ENCODE assay signal across 8 cellular contexts in genomic region chr20:2093200-2093781, GRCh38. TPM values are rescaled to one million over a fixed set of nuclear protein-coding genes. Genes with fewer than 3 reads are reported as not detected.
DNase-seq lines count a peak whose midpoint lies in the region; ATAC-seq and TF ChIP-seq lines count a peak whose summit lies in the region.

No MANE protein-coding gene starts in this region.

- ATAC-seq in HG03139 (IDR thresholded peaks at IDR 0.05; ENCODE audit: unreplicated experiment) = no peak

- no peak overlapping the region for H3K9ac ChIP-seq in H9 (ENCODE audit: extremely low read depth, insufficient read length, low read length)

- H3K27me3 Mint-ChIP-seq in CD14-positive monocyte (ENCODE audit: low read depth in 3 of 3) = peaks cover 13 to 35% (median 15%) of the 10 kb centered on the region in 3 donors
- peaks cover 3% of the 10 kb centered on the region; the same call in 1 of the 2 replicates for H3K27me3 Mint-ChIP-seq in H9 (ENCODE audit: low read depth)
- H3K27me3 Mint-ChIP-seq in activated CD4-positive, alpha-beta T cell treated with anti-CD3 and anti-CD28 coated beads, Interleukin-2, amount 10 ng/mL, durations not matched to agents 24 days and 14 days = peaks cover 46% of the 10 kb centered on the region

- TF ChIP-seq CTCF in CD14-positive monocyte (IDR thresholded peaks at IDR 0.05) = peak; percentile 67
- peak; percentile 95; the same call in 2 of the 3 replicates for TF ChIP-seq CTCF in H9 (conservative IDR thresholded peaks at IDR 0.05)
- TF ChIP-seq CTCF in uterus (IDR thresholded peaks at IDR 0.05) = no peak
- no peak for TF ChIP-seq CTCF in vagina (IDR thresholded peaks at IDR 0.05)

- no peaks in the 10 kb centered on the region for H3K23me2 ChIP-seq in H9 (ENCODE audit: insufficient read length, low read depth, low read length, poor library complexity, severe bottlenecking)

- no peak overlapping the region for H2BK20ac ChIP-seq in H9 (ENCODE audit: low read depth, low read length, poor library complexity, severe bottlenecking)

- H3K4me3 Mint-ChIP-seq in CD14-positive monocyte (peak overlapping the region in 1 of 2 donors; percentile 11), H9 (no peak overlapping the region)
- no peak overlapping the region for H3K4me3 Mint-ChIP-seq in activated CD4-positive, alpha-beta T cell treated with anti-CD3 and anti-CD28 coated beads, Interleukin-2, amount 10 ng/mL, durations not matched to agents 24 days and 14 days

- H3K9me3 Mint-ChIP-seq in CD14-positive monocyte = peaks cover 0 to 2% (median 0%) of the 10 kb centered on the region in 7 donors
- H3K9me3 Mint-ChIP-seq in H9 = peaks cover 0 to 4% of the 10 kb centered on the region in 2 experiments; a peak in 2 of 5 replicates
- H3K9me3 Mint-ChIP-seq in activated CD4-positive, alpha-beta T cell treated with anti-CD3 and anti-CD28 coated beads, Interleukin-2, amount 10 ng/mL, durations not matched to agents 24 days and 14 days = no peaks in the 10 kb centered on the region

- no peak overlapping the region for H2BK12ac ChIP-seq in H9 (ENCODE audit: insufficient read length, low read depth, low read length)

- no peaks in the 10 kb centered on the region for H3K79me2 ChIP-seq in H9 (ENCODE audit: insufficient read depth, low read length)

- H3K79me1 ChIP-seq in H9 (ENCODE audit: insufficient read depth, low read depth, low read length, poor library complexity, severe bottlenecking) = no peaks in the 10 kb centered on the region

- no peak overlapping the region for H2AFZ ChIP-seq in H9 (ENCODE audit: low read length)

- no peak overlapping the region for H3K23ac ChIP-seq in H9 (ENCODE audit: insufficient read length, low read depth, low read length)

- H3K56ac ChIP-seq in H9 (ENCODE audit: insufficient read length, low read depth, low read length) = no peak overlapping the region

- no peaks in the 10 kb centered on the region for H3K27me3 ChIP-seq in H9 (ENCODE audit: insufficient read depth, low read length)
- peaks cover 0 to 8% of the 10 kb centered on the region in 2 donors for H3K27me3 ChIP-seq in uterus
- H3K27me3 ChIP-seq in vagina = no peaks in the 10 kb centered on the region

- H2BK5ac ChIP-seq in H9 (ENCODE audit: insufficient read length, low read length) = no peak overlapping the region

- no peak overlapping the region for H3K14ac ChIP-seq in H9 (ENCODE audit: insufficient read depth, low read length)

- TF ChIP-seq POLR2A in uterus (IDR thresholded peaks at IDR 0.05) = no peak
- no peak for TF ChIP-seq POLR2A in vagina (IDR thresholded peaks at IDR 0.05)

- no CpG with 5 or more reads among the region's 4 CpGs for WGBS in H9 (ENCODE audit: extremely low coverage, insufficient read length, low lambda C conversion rate)

- DNase-seq in CD14-positive monocyte (ENCODE audit: low spot score) (no peak), H9 (peak; percentile 59), kidney tubule cell (ENCODE audit: low spot score) (peak; percentile 41), uterus (no peak), GM19238 (ENCODE audit: insufficient read length, low spot score) (no peak), vagina (ENCODE audit: extremely low spot score in 2 of 2) (no peak)
- peak; percentile 75 for DNase-seq in activated CD4-positive, alpha-beta T cell treated with anti-CD3 and anti-CD28 coated beads, Interleukin-2, amount 10 ng/mL, durations not matched to agents 24 days and 14 days

- H3K27ac Mint-ChIP-seq in CD14-positive monocyte (no peak overlapping the region), H9 (no peak overlapping the region)
- H3K27ac Mint-ChIP-seq in activated CD4-positive, alpha-beta T cell treated with anti-CD3 and anti-CD28 coated beads, Interleukin-2, amount 10 ng/mL, durations not matched to agents 24 days and 14 days = no peak overlapping the region

- no peaks in the 10 kb centered on the region for H4K20me1 ChIP-seq in H9 (ENCODE audit: control insufficient read depth, insufficient read depth, insufficient read length)

- H2BK15ac ChIP-seq in H9 (ENCODE audit: low read depth, low read length) = no peak overlapping the region

- intact Hi-C loops in CD14-positive monocyte (cut with micrococcal nuclease) = no loop called here
- intact Hi-C loops in activated CD4-positive, alpha-beta T cell treated with anti-CD3 and anti-CD28 coated beads, Interleukin-2, amount 10 ng/mL, durations not matched to agents 24 days and 14 days (cut with micrococcal nuclease) = loop anchor here (1.0 kb wide), 1 partner anchor 87 kb away; no protein-coding TSS in a partner anchor
- intact Hi-C loops in uterus (cut with DNase I; ENCODE audit: low total_unique reads) = loop anchor here (10.0 kb wide), 1 partner anchor 82 kb away; no protein-coding TSS in a partner anchor
- intact Hi-C loops in vagina (cut with DNase I) = no loop called here

- H2BK120ac ChIP-seq in H9 (ENCODE audit: low read depth, low read length, poor library complexity, severe bottlenecking) = no peak overlapping the region

- H4K8ac ChIP-seq in H9 (replicated peaks; ENCODE audit: insufficient read length, low read depth, low read length) = no peak overlapping the region

- H4K91ac ChIP-seq in H9 (ENCODE audit: insufficient read length, low read depth, low read length) = no peak overlapping the region

- H4K5ac ChIP-seq in H9 (ENCODE audit: insufficient read length, low read depth, low read length) = no peak overlapping the region

- H3K4me1 ChIP-seq in H9 (ENCODE audit: insufficient read depth, low read length) (peaks cover 3% of the 10 kb centered on the region; the same call in 1 of the 2 replicates), uterus (no peaks in the 10 kb centered on the region), vagina (no peaks in the 10 kb centered on the region)

- H3K4me2 ChIP-seq in H9 (ENCODE audit: insufficient read depth, insufficient read length, low read length) = no peak overlapping the region

- H3K4me3 ChIP-seq in uterus = no peak overlapping the region
- H3K4me3 ChIP-seq in vagina = no peak overlapping the region

- no peaks in the 10 kb centered on the region for H3K9me3 ChIP-seq in H9 (ENCODE audit: control insufficient read depth, low read depth, low read length)
- H3K9me3 ChIP-seq in uterus = no peaks in the 10 kb centered on the region
- H3K9me3 ChIP-seq in vagina = no peaks in the 10 kb centered on the region

- no peak overlapping the region for H3K4ac ChIP-seq in H9 (ENCODE audit: low read depth, low read length)

- H2AK5ac ChIP-seq in H9 (ENCODE audit: insufficient read length, low read length) = no peak overlapping the region

- H3K36me3 ChIP-seq in uterus = no peaks in the 10 kb centered on the region
- H3K36me3 ChIP-seq in vagina = no peaks in the 10 kb centered on the region

- H3K36me3 Mint-ChIP-seq in CD14-positive monocyte (no peaks in the 10 kb centered on the region), H9 (ENCODE audit: insufficient read depth in 1 of 3, low read depth in 3 of 3) (no peaks in the 10 kb centered on the region; a peak in 1 of 7 replicates)
- no peaks in the 10 kb centered on the region for H3K36me3 Mint-ChIP-seq in activated CD4-positive, alpha-beta T cell treated with anti-CD3 and anti-CD28 coated beads, Interleukin-2, amount 10 ng/mL, durations not matched to agents 24 days and 14 days (ENCODE audit: low read depth)

- H3T11ph ChIP-seq in H9 (ENCODE audit: low read length) = no peak overlapping the region

- H3K4me1 Mint-ChIP-seq in CD14-positive monocyte = peaks cover 15% of the 10 kb centered on the region
- peaks cover 32 to 45% of the 10 kb centered on the region in 2 experiments for H3K4me1 Mint-ChIP-seq in H9
- H3K4me1 Mint-ChIP-seq in activated CD4-positive, alpha-beta T cell treated with anti-CD3 and anti-CD28 coated beads, Interleukin-2, amount 10 ng/mL, durations not matched to agents 24 days and 14 days = peaks cover 2% of the 10 kb centered on the region

- H3K18ac ChIP-seq in H9 (ENCODE audit: insufficient read length, low read depth, low read length) = no peak overlapping the region

- H3K27ac ChIP-seq in H9 (ENCODE audit: insufficient read length, low read depth, low read length) (no peak overlapping the region), uterus (no peak overlapping the region), vagina (no peak overlapping the region)

RNA-seq across cellular contexts. Expression of gene STK35, which starts 8.3 kb away (rescaled TPM):
- polyA plus RNA-seq in CD14-positive monocyte = 1 to 10 TPM; 1.2 to 2.0 TPM
- 65.2 and 66.2 TPM in 2 replicates for total RNA-seq in H9 (2021)
- 21.4 and 23.0 TPM in 2 replicates for total RNA-seq in activated CD4-positive, alpha-beta T cell treated with anti-CD3 and anti-CD28 coated beads, Interleukin-2, amount 10 ng/mL, durations not matched to agents 24 days and 14 days
- total RNA-seq in uterus = 10 to 100 TPM; 10.2 to 28.0 (median 17.5) TPM
- 11.5 TPM for total RNA-seq in vagina

Comparison
In these comparisons a context has a peak if more than half of its experiments do, and no peak if none do; other contexts are left out.
1. DNase-seq: peak in H9 (single experiment), activated CD4-positive, alpha-beta T cell treated with anti-CD3 and anti-CD28 coated beads, Interleukin-2, amount 10 ng/mL, durations not matched to agents 24 days and 14 days (single experiment) and kidney tubule cell (single experiment); none in CD14-positive monocyte (single experiment), uterus (0 of 2), GM19238 (single experiment) and vagina (0 of 2).
2. CTCF ChIP-seq: peak in CD14-positive monocyte (single experiment) and H9 (single experiment); none in uterus (0 of 4) and vagina (0 of 3).
3. intact Hi-C loops: an anchor here in activated CD4-positive, alpha-beta T cell treated with anti-CD3 and anti-CD28 coated beads, Interleukin-2, amount 10 ng/mL, durations not matched to agents 24 days and 14 days (1.0 kb wide) and uterus (10.0 kb wide); none called in CD14-positive monocyte and vagina.